Comparison of ENCODE assay signal across 9 cellular contexts in the genomic region with DNA sequence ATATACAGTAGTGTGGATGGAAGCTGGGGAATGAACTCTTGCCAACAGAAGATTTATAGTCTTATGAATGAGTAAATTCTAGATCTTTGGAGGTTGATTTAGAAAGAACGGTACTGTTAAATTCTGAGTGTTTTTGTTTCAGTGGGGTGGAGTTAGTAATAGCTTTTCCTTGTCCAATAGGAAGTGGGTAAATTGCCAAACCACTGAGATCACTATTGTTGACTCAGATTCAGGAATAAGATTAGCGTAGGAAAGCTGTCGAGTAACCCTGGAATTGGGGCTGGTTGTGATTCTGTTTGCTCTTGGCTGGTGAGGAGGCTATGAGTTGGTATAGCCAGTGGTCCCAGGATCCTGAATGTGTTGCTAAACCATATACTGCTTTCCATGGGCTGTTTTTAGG.
A peak's percentile ranks its signal among the peaks of the same experiment; 100 is the strongest.
DNase-seq lines count a peak whose midpoint lies in the region; ATAC-seq, FAIRE-seq and TF ChIP-seq lines count a peak whose summit lies in the region.
"Had no signal": no experiment of that assay in that cellular context is flagged by ENCODE, and none has a peak within 500 bp of the region (broad histone marks: within the 10 kb centered on the region; RNA-seq: fewer than 3 reads in every experiment).

No MANE protein-coding gene starts in this region.

- H3K79me2 ChIP-seq in HepG2 (ENCODE audit: insufficient read depth, low read length), result no peaks in the 10 kb centered on the region

- 96% methylated on average over 3 of the region's 3 CpGs for WGBS in HepG2 (ENCODE audit: low lambda C conversion rate)

- H3K27ac ChIP-seq in HepG2 (ENCODE audit: extremely low read length, insufficient read depth, low read length) (no peak overlapping the region), WERI-Rb-1 (no peak overlapping the region)

- peaks cover 1 to 6% of the 10 kb centered on the region in 2 experiments; a peak in 2 of 5 replicates for H3K36me3 ChIP-seq in HepG2 (replicated peaks in 1 of 2; ENCODE audit: control insufficient read depth in 1 of 2, insufficient read depth in 2 of 2, low read length in 2 of 2)
- no peaks in the 10 kb centered on the region for H3K36me3 ChIP-seq in WERI-Rb-1

- POLR2A ChIA-PET in HepG2 (lab: Yijun Ruan, JAX), result no interaction called here

- H3K4me3 ChIP-seq in fibroblast of the aortic adventitia (ENCODE audit: low read depth, low read length), result no peak overlapping the region
- no peak overlapping the region for H3K4me3 ChIP-seq in HepG2 (replicated peaks in 1 of 3; ENCODE audit: insufficient read depth in 1 of 3, low read depth in 2 of 3, low read length in 3 of 3)
- no peak overlapping the region for H3K4me3 ChIP-seq in WERI-Rb-1 (ENCODE audit: low read depth, low read length)

- no peak for ATAC-seq in T-helper 17 cell
- ATAC-seq in HepG2, result no peak

- no peak for FAIRE-seq in HepG2 (lab: Jason Lieb, UNC)

- H3K27ac Mint-ChIP-seq in T-helper 17 cell, result peak overlapping the region; percentile 10
- H3K27ac Mint-ChIP-seq in activated T-helper 1 cell treated with anti-CD3 and anti-CD28 coated beads, Interleukin-12 subunit alpha, Interleukin-12 subunit beta, Interleukin-2, Interleukin-4 antibody, amounts not matched to agents 30 ng/mL and 10 ng/mL and 1 ng/mL, durations not matched to agents 14 hours and 24 hours and 36 hours, result no peak overlapping the region

- peaks cover 44% of the 10 kb centered on the region for H3K4me1 ChIP-seq in HepG2 (ENCODE audit: insufficient read depth, low read length)

- no peaks in the 10 kb centered on the region for H3K27me3 Mint-ChIP-seq in T-helper 17 cell
- no peaks in the 10 kb centered on the region for H3K27me3 Mint-ChIP-seq in activated T-helper 1 cell treated with anti-CD3 and anti-CD28 coated beads, Interleukin-12 subunit alpha, Interleukin-12 subunit beta, Interleukin-2, Interleukin-4 antibody, amounts not matched to agents 30 ng/mL and 10 ng/mL and 1 ng/mL, durations not matched to agents 14 hours and 24 hours and 36 hours (ENCODE audit: insufficient read depth)

- CTCF ChIA-PET in HepG2 (lab: Yijun Ruan, JAX; ENCODE audit: low intra/inter-chr PET ratio, low total read pairs), result no interaction called here

- no peak for TF ChIP-seq POLR2A in HepG2 (IDR thresholded peaks at IDR 0.05; ENCODE audit: insufficient read depth in 1 of 2, low read depth in 2 of 2, low read length in 2 of 2)

- in situ Hi-C loops in HepG2 (cut with HindIII; ENCODE audit: extremely low pct_ligation_motif_present, low pct_unique_long_range_greater_than_20kb), result no loop called here

- no peaks in the 10 kb centered on the region for H3K9me3 ChIP-seq in T-helper 17 cell (ENCODE audit: control insufficient read depth, low read length, poor library complexity, severe bottlenecking)
- no peaks in the 10 kb centered on the region for H3K9me3 ChIP-seq in HepG2 (ENCODE audit: low read length)
- H3K9me3 ChIP-seq in WERI-Rb-1 (ENCODE audit: severe bottlenecking), result no peaks in the 10 kb centered on the region

- no peaks in the 10 kb centered on the region for H3K9me3 Mint-ChIP-seq in activated T-helper 1 cell treated with anti-CD3 and anti-CD28 coated beads, Interleukin-12 subunit alpha, Interleukin-12 subunit beta, Interleukin-2, Interleukin-4 antibody, amounts not matched to agents 30 ng/mL and 10 ng/mL and 1 ng/mL, durations not matched to agents 14 hours and 24 hours and 36 hours

- H3K9ac ChIP-seq in HepG2 (ENCODE audit: insufficient read depth, low read depth, low read length), result no peak overlapping the region

- peaks cover 20% of the 10 kb centered on the region for H3K4me1 Mint-ChIP-seq in T-helper 17 cell
- peaks cover 67% of the 10 kb centered on the region for H3K4me1 Mint-ChIP-seq in activated T-helper 1 cell treated with anti-CD3 and anti-CD28 coated beads, Interleukin-12 subunit alpha, Interleukin-12 subunit beta, Interleukin-2, Interleukin-4 antibody, amounts not matched to agents 30 ng/mL and 10 ng/mL and 1 ng/mL, durations not matched to agents 14 hours and 24 hours and 36 hours (ENCODE audit: low read depth)

- H4K20me1 ChIP-seq in HepG2 (ENCODE audit: insufficient read depth, low read length), result no peaks in the 10 kb centered on the region

- H3K4me2 ChIP-seq in HepG2 (ENCODE audit: low read depth, low read length), result no peak overlapping the region

- DNase-seq in CD1c-positive myeloid dendritic cell (ENCODE audit: extremely low spot score) (peak; percentile 48), T-helper 17 cell (no peak), fibroblast of the aortic adventitia (ENCODE audit: low read depth) (peak; percentile 95), pons (ENCODE audit: low spot score) (peak; percentile 47), NCI-H2029 treated with DMSO at 0.1 percent for 48 hours (lab: John Stamatoyannopoulos, UW) (no peak), HepG2 (ENCODE audit: low spot score) (no peak), WERI-Rb-1 (no peak)
- no peak for DNase-seq in activated T-helper 1 cell treated with anti-CD3 and anti-CD28 coated beads, Interleukin-12 subunit alpha, Interleukin-12 subunit beta, Interleukin-2, Interleukin-4 antibody, amounts not matched to agents 30 ng/mL and 10 ng/mL and 1 ng/mL, durations not matched to agents 14 hours and 24 hours and 36 hours (ENCODE audit: low spot score)
- DNase-seq: NCI-H524 treated with DMSO at 0.1 percent for 48 hours had no signal

- TF ChIP-seq RAD21 in HepG2 (CRISPR knock-in tag; IDR thresholded peaks at IDR 0.05), result no peak

- TF ChIP-seq CTCF in fibroblast of the aortic adventitia (IDR thresholded peaks at IDR 0.05; ENCODE audit: insufficient read depth, low read length) (no peak), HepG2 (CRISPR knock-in tag; IDR thresholded peaks at IDR 0.05) (no peak), WERI-Rb-1 (IDR thresholded peaks at IDR 0.05; ENCODE audit: low read depth, low read length) (no peak)

- TF ChIP-seq EP300 in HepG2 (IDR thresholded peaks at IDR 0.05; ENCODE audit: low read depth in 2 of 2, low read length in 2 of 2) (no peak), HepG2 (CRISPR knock-in tag; IDR thresholded peaks at IDR 0.05; ENCODE audit: borderline replicate concordance) (no peak)

- no peaks in the 10 kb centered on the region for H3K27me3 ChIP-seq in HepG2 (ENCODE audit: control insufficient read depth in 1 of 2, insufficient read depth in 2 of 2, low read length in 2 of 2)
- H3K27me3 ChIP-seq in WERI-Rb-1 (ENCODE audit: insufficient read depth, low read depth, severe bottlenecking), result no peaks in the 10 kb centered on the region

- no peak overlapping the region for H2AFZ ChIP-seq in HepG2 (ENCODE audit: low read length)

- no TSS peak for BruUV-seq in HepG2 (replicated peaks; lab: Mats Ljungman, UMichigan)

- no peak overlapping the region for H3K4me3 Mint-ChIP-seq in T-helper 17 cell
- no peak overlapping the region for H3K4me3 Mint-ChIP-seq in activated T-helper 1 cell treated with anti-CD3 and anti-CD28 coated beads, Interleukin-12 subunit alpha, Interleukin-12 subunit beta, Interleukin-2, Interleukin-4 antibody, amounts not matched to agents 30 ng/mL and 10 ng/mL and 1 ng/mL, durations not matched to agents 14 hours and 24 hours and 36 hours

- intact Hi-C loops in HepG2 (cut with micrococcal nuclease; ENCODE audit: unreplicated experiment), result loop anchor here (10.0 kb wide), 1 partner anchor 759 kb away; no protein-coding TSS in a partner anchor
- intact Hi-C loops in activated T-helper 1 cell treated with anti-CD3 and anti-CD28 coated beads, Interleukin-12 subunit alpha, Interleukin-12 subunit beta, Interleukin-2, Interleukin-4 antibody, amounts not matched to agents 30 ng/mL and 10 ng/mL and 1 ng/mL, durations not matched to agents 14 hours and 24 hours and 36 hours (cut with micrococcal nuclease), result no loop called here

- H3K36me3 Mint-ChIP-seq in T-helper 17 cell (ENCODE audit: low read depth), result peaks cover 2% of the 10 kb centered on the region
- H3K36me3 Mint-ChIP-seq in activated T-helper 1 cell treated with anti-CD3 and anti-CD28 coated beads, Interleukin-12 subunit alpha, Interleukin-12 subunit beta, Interleukin-2, Interleukin-4 antibody, amounts not matched to agents 30 ng/mL and 10 ng/mL and 1 ng/mL, durations not matched to agents 14 hours and 24 hours and 36 hours (ENCODE audit: low read depth), result peaks cover 9% of the 10 kb centered on the region

TF ChIP-seq in HepG2, 621 proteins besides CTCF, POLR2A, EP300 and RAD21 (continues in another document):
- TF ChIP-seq SNAPC4 (CRISPR knock-in tag; IDR thresholded peaks at IDR 0.05) (no peak), NFATC3 (CRISPR knock-in tag; IDR thresholded peaks at IDR 0.05) (no peak), SPEN (CRISPR knock-in tag; IDR thresholded peaks at IDR 0.05; ENCODE audit: low read depth) (no peak)

Comparison
In these comparisons a context has a peak if more than half of its experiments do, and no peak if none do; other contexts are left out.
1. DNase-seq: peak in CD1c-positive myeloid dendritic cell (single experiment), fibroblast of the aortic adventitia (single experiment) and pons (single experiment); none in T-helper 17 cell (0 of 3), NCI-H2029 treated with DMSO at 0.1 percent for 48 hours (single experiment), HepG2 (single experiment), WERI-Rb-1 (single experiment) and activated T-helper 1 cell treated with anti-CD3 and anti-CD28 coated beads, Interleukin-12 subunit alpha, Interleukin-12 subunit beta, Interleukin-2, Interleukin-4 antibody, amounts not matched to agents 30 ng/mL and 10 ng/mL and 1 ng/mL, durations not matched to agents 14 hours and 24 hours and 36 hours (single experiment).